Comparison of ENCODE assay signal across 19 cellular contexts in the genomic region with DNA sequence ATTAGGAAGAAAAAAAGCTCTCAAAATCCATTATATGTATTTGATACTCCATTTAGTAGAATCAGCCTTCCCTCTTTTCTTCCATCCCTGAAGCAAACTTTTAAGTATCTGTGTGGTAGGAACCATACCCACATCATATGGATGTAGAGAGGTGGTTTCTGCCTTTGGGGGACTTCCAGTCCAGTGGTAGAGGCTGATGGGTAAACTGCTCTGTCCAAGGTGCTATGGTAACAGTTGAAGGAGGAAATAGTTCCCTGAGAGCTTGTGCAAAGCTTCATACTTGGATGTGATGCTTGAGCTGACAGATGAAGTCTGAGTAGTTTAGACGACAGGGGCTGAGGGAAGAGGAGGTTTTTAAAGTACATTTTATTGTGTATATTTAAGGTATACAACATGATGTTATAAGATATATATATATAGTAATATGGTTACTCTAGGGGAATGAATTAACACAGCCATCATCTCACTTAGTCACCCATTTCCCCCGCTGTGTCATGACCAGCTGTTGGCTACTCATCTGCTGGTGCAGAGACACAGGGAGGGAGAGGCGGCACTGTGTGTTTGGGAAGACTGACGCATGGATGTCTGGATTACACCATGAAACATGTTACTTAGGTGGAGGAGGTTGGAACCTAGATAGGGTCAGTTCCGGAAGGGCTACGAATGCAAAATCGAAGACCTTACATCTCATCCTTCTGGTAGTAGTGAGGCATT.
DNase-seq lines count a peak whose midpoint lies in the region; ATAC-seq, FAIRE-seq and TF ChIP-seq lines count a peak whose summit lies in the region.
"Had no signal": no experiment of that assay in that cellular context is flagged by ENCODE, and none has a peak within 500 bp of the region (broad histone marks: within the 10 kb centered on the region; RNA-seq: fewer than 3 reads in every experiment).

No MANE protein-coding gene starts in this region.

- H3F3A ChIP-seq in SK-N-SH (replicated peaks; ENCODE audit: insufficient read depth) = no peaks in the 10 kb centered on the region

- no peak for TF ChIP-seq EP300 in SK-N-SH (IDR thresholded peaks at IDR 0.05; ENCODE audit: borderline replicate concordance in 1 of 2, low read depth in 1 of 2, low read length in 1 of 2)

- CTCF ChIA-PET in SK-N-SH (lab: Yijun Ruan, JAX) = interaction anchor here (0.6 to 1.4 kb wide), 4 partner anchors 16 to 303 kb away, joined by 3 to 4 read pairs (median 4); no protein-coding TSS in a partner anchor

- no peak overlapping the region for H3K4me3 Mint-ChIP-seq in chondrocyte (ENCODE audit: unreplicated experiment)

- H3K36me3 Mint-ChIP-seq in chondrocyte (ENCODE audit: low read depth) = no peaks in the 10 kb centered on the region

- H4K20me1 ChIP-seq in SK-N-SH (ENCODE audit: insufficient read depth) (no peaks in the 10 kb centered on the region), osteoblast (ENCODE audit: insufficient read depth, low read length) (peaks cover 7% of the 10 kb centered on the region)

- H3K27me3 Mint-ChIP-seq in chondrocyte (ENCODE audit: low read depth) = no peaks in the 10 kb centered on the region

- H3K27me3 ChIP-seq in SK-N-SH (ENCODE audit: insufficient read depth) (no peaks in the 10 kb centered on the region), osteoblast (ENCODE audit: insufficient read depth, low read length) (no peaks in the 10 kb centered on the region), tibial artery (no peaks in the 10 kb centered on the region), small intestine (ENCODE audit: control insufficient read depth in 2 of 2, insufficient read depth in 2 of 2, low read length in 2 of 2) (no peaks in the 10 kb centered on the region)

- TF ChIP-seq RAD21 in SK-N-SH (IDR thresholded peaks at IDR 0.05; ENCODE audit: low read length) = no peak

- H3K4me3 ChIP-seq in SK-N-SH (ENCODE audit: low read depth in 2 of 2, low read length in 1 of 2) (no peak overlapping the region), astrocyte of the spinal cord (ENCODE audit: low read depth, low read length) (no peak overlapping the region), osteoblast (ENCODE audit: insufficient read depth, low read length) (no peak overlapping the region), tibial artery (no peak overlapping the region), small intestine (ENCODE audit: low read depth in 1 of 2, low read length in 2 of 2) (no peak overlapping the region)

- H3K4me1 ChIP-seq in SK-N-SH (ENCODE audit: control insufficient read depth in 1 of 2, insufficient read depth in 2 of 2, low read depth in 1 of 2, low read length in 1 of 2) = peaks cover 0 to 3% of the 10 kb centered on the region in 2 experiments; a peak in 1 of 4 replicates
- peaks cover 5% of the 10 kb centered on the region for H3K4me1 ChIP-seq in osteoblast (ENCODE audit: insufficient read depth, low read length)
- peaks cover 0 to 12% (median 2%) of the 10 kb centered on the region in 4 donors for H3K4me1 ChIP-seq in tibial artery
- H3K4me1 ChIP-seq in small intestine (ENCODE audit: control insufficient read depth in 2 of 2, insufficient read depth in 1 of 2, low read depth in 1 of 2, low read length in 1 of 2) = no peaks in the 10 kb centered on the region

- no peak for FAIRE-seq in small intestine (lab: Jason Lieb, UNC)
- FAIRE-seq: RCC 7860 had no signal

- H3K4me2 ChIP-seq in SK-N-SH (no peak overlapping the region), osteoblast (ENCODE audit: insufficient read depth, low read length) (no peak overlapping the region)
- H3K4me2 ChIP-seq: KMS-11 had no signal

- H2AFZ ChIP-seq in SK-N-SH (ENCODE audit: low read depth) (no peak overlapping the region), osteoblast (ENCODE audit: low read length) (no peak overlapping the region)

- DNase-seq in SK-N-SH (no peak), HS-5 (ENCODE audit: low read depth) (peak; percentile 78), astrocyte of the spinal cord (ENCODE audit: low read depth, low spot score) (peak; percentile 47), osteoblast (ENCODE audit: insufficient read length, low spot score, missing footprints) (peak; percentile 69), chondrocyte (ENCODE audit: low spot score) (no peak), tibial artery (no peak), small intestine (no peak)
- DNase-seq: 8988T, C1 segment of cervical spinal cord, COR-L47, DMS153, H7, MM.1S, NCI-H187 treated with DMSO at 0.1 percent for 48 hours, NCI-H2171 treated with DMSO at 0.1 percent for 48 hours, SHP77 treated with DMSO at 0.1 percent for 48 hours had no signal

- no peak for ATAC-seq in SK-N-SH treated with all-trans-retinoic acid at 6 μM for 48 hours

- H3K9me3 Mint-ChIP-seq in chondrocyte (ENCODE audit: low read depth) = no peaks in the 10 kb centered on the region

- H3K9me2 ChIP-seq in SK-N-SH = no peaks in the 10 kb centered on the region

- H3K36me3 ChIP-seq in SK-N-SH (replicated peaks in 1 of 2; ENCODE audit: control insufficient read depth in 1 of 2, insufficient read depth in 2 of 2, low read length in 1 of 2) (no peaks in the 10 kb centered on the region), osteoblast (ENCODE audit: insufficient read depth, low read length) (no peaks in the 10 kb centered on the region), tibial artery (no peaks in the 10 kb centered on the region), small intestine (ENCODE audit: control insufficient read depth in 2 of 2, insufficient read depth in 2 of 2, low read length in 2 of 2) (no peaks in the 10 kb centered on the region)

- H3K9ac ChIP-seq in SK-N-SH = no peak overlapping the region
- H3K9ac ChIP-seq: KMS-11 had no signal

- intact Hi-C loops in tibial artery (cut with DNase I; ENCODE audit: low total_unique reads) = no loop called here

- H3K9me3 ChIP-seq in SK-N-SH (no peaks in the 10 kb centered on the region), osteoblast (ENCODE audit: low read depth, low read length) (no peaks in the 10 kb centered on the region), tibial artery (no peaks in the 10 kb centered on the region), small intestine (ENCODE audit: control insufficient read depth, low read depth) (no peaks in the 10 kb centered on the region)

- POLR2A ChIA-PET in SK-N-SH (lab: Yijun Ruan, JAX) = no interaction called here

- H3K79me2 ChIP-seq in SK-N-SH (ENCODE audit: insufficient read depth) = no peaks in the 10 kb centered on the region
- no peaks in the 10 kb centered on the region for H3K79me2 ChIP-seq in osteoblast (ENCODE audit: insufficient read depth, low read length)

- no peak overlapping the region for H3K27ac Mint-ChIP-seq in chondrocyte (ENCODE audit: unreplicated experiment)

- H3K4me1 Mint-ChIP-seq in chondrocyte (ENCODE audit: low read depth) = peaks cover 16% of the 10 kb centered on the region

- H3K27ac ChIP-seq in SK-N-SH (ENCODE audit: low read depth in 2 of 2, low read length in 1 of 2) (no peak overlapping the region), osteoblast (ENCODE audit: low read depth, low read length) (no peak overlapping the region), tibial artery (no peak overlapping the region), small intestine (ENCODE audit: low read depth in 1 of 2, low read length in 1 of 2) (no peak overlapping the region)
- H3K27ac ChIP-seq: KMS-11 had no signal

- in situ Hi-C loops in astrocyte of the spinal cord (cut with HindIII; ENCODE audit: low sequenced_read_pairs) = no loop called here

- WGBS in SK-N-SH (ENCODE audit: low lambda C conversion rate) = 90% methylated on average over 7 of the region's 7 CpGs
- 93 to 95% (median 95%) methylated on average over 7 of the region's 7 CpGs for WGBS in small intestine, 3 donors

- TF ChIP-seq CTCF in SK-N-SH (IDR thresholded peaks at IDR 0.05) = no peak
- no peak for TF ChIP-seq CTCF in astrocyte of the spinal cord (IDR thresholded peaks at IDR 0.05; ENCODE audit: low read depth, low read length)
- TF ChIP-seq CTCF in osteoblast (IDR thresholded peaks at IDR 0.05; ENCODE audit: extremely low read depth, low read depth, low read length) = no peak
- no peak for TF ChIP-seq CTCF in chondrocyte (IDR thresholded peaks at IDR 0.05)
- TF ChIP-seq CTCF in tibial artery (IDR thresholded peaks at IDR 0.05) = no peak

TF ChIP-seq in SK-N-SH treated with all-trans-retinoic acid at 6 μM for 48 hours, 23 proteins besides CTCF, POLR2A, EP300 and RAD21 (continues in another document):
- TF ChIP-seq GLIS3 (CRISPR knock-in tag; IDR thresholded peaks at IDR 0.05) (no peak), TCF4 (CRISPR knock-in tag; IDR thresholded peaks at IDR 0.05; ENCODE audit: borderline replicate concordance) (no peak), ZNF70 (CRISPR knock-in tag; IDR thresholded peaks at IDR 0.05) (no peak), RARB (CRISPR knock-in tag; IDR thresholded peaks at IDR 0.05) (no peak), ZNF8 (CRISPR knock-in tag; IDR thresholded peaks at IDR 0.05) (no peak), ZFP30 (CRISPR knock-in tag; IDR thresholded peaks at IDR 0.05) (no peak), ISL1 (CRISPR knock-in tag; IDR thresholded peaks at IDR 0.05) (no peak), PPARA (CRISPR knock-in tag; IDR thresholded peaks at IDR 0.05; ENCODE audit: borderline replicate concordance) (no peak), OSR1 (CRISPR knock-in tag; IDR thresholded peaks at IDR 0.05) (no peak), ZNF565 (CRISPR knock-in tag; conservative IDR thresholded peaks at IDR 0.05; ENCODE audit: low read depth) (no peak), ESRRG (CRISPR knock-in tag; IDR thresholded peaks at IDR 0.05) (no peak)
- TF ChIP-seq, protein P1, sequence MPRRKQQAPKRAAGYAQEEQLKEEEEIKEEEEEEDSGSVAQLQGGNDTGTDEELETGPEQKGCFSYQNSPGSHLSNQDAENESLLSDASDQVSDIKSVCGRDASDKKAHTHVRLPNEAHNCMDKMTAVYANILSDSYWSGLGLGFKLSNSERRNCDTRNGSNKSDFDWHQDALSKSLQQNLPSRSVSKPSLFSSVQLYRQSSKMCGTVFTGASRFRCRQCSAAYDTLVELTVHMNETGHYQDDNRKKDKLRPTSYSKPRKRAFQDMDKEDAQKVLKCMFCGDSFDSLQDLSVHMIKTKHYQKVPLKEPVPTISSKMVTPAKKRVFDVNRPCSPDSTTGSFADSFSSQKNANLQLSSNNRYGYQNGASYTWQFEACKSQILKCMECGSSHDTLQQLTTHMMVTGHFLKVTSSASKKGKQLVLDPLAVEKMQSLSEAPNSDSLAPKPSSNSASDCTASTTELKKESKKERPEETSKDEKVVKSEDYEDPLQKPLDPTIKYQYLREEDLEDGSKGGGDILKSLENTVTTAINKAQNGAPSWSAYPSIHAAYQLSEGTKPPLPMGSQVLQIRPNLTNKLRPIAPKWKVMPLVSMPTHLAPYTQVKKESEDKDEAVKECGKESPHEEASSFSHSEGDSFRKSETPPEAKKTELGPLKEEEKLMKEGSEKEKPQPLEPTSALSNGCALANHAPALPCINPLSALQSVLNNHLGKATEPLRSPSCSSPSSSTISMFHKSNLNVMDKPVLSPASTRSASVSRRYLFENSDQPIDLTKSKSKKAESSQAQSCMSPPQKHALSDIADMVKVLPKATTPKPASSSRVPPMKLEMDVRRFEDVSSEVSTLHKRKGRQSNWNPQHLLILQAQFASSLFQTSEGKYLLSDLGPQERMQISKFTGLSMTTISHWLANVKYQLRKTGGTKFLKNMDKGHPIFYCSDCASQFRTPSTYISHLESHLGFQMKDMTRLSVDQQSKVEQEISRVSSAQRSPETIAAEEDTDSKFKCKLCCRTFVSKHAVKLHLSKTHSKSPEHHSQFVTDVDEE (CRISPR knock-in tag; IDR thresholded peaks at IDR 0.05) = no peak

Comparison
In these comparisons a context has a peak if more than half of its experiments do, and no peak if none do; other contexts are left out.
1. DNase-seq: peak in HS-5 (single experiment), astrocyte of the spinal cord (single experiment) and osteoblast (single experiment); none in SK-N-SH (single experiment), chondrocyte (single experiment), tibial artery (0 of 2) and small intestine (single experiment).